Comparison of ENCODE assay signal across 8 cellular contexts in genomic region chr12:123270380-123271181, GRCh38. TPM values are rescaled to one million over a fixed set of nuclear protein-coding genes. Genes with fewer than 3 reads are reported as not detected.
DNase-seq lines count a peak whose midpoint lies in the region; ATAC-seq and TF ChIP-seq lines count a peak whose summit lies in the region.

No MANE protein-coding gene starts in this region.

- H3K9me3 ChIP-seq in fibroblast of lung (ENCODE audit: control insufficient read depth, insufficient read depth, low read depth, low read length) = no peaks in the 10 kb centered on the region

- peak overlapping the region; percentile 100 for H3K4me2 ChIP-seq in fibroblast of lung (ENCODE audit: extremely low read depth, insufficient read depth, low read length)

- intact Hi-C loops in activated CD4-positive, alpha-beta T cell treated with anti-CD3 and anti-CD28 coated beads, Interleukin-2, amount 10 ng/mL, durations not matched to agents 24 days and 14 days (cut with micrococcal nuclease) = loop anchor here (1.0 to 2.0 kb wide), 2 partner anchors 38 to 119 kb away; partner anchors contain the start of genes MPHOSPH9 and MTRFR

- H3K27ac Mint-ChIP-seq in activated CD4-positive, alpha-beta T cell treated with anti-CD3 and anti-CD28 coated beads, Interleukin-2, amount 10 ng/mL, durations not matched to agents 24 days and 14 days = peak overlapping the region; percentile 83
- H3K27ac Mint-ChIP-seq in neural crest cell (ENCODE audit: unreplicated experiment) = peak overlapping the region; percentile 100

- H3K9me3 Mint-ChIP-seq in activated CD4-positive, alpha-beta T cell treated with anti-CD3 and anti-CD28 coated beads, Interleukin-2, amount 10 ng/mL, durations not matched to agents 24 days and 14 days = no peaks in the 10 kb centered on the region
- H3K9me3 Mint-ChIP-seq in neural crest cell = no peaks in the 10 kb centered on the region

- no peaks in the 10 kb centered on the region for H3K27me3 Mint-ChIP-seq in activated CD4-positive, alpha-beta T cell treated with anti-CD3 and anti-CD28 coated beads, Interleukin-2, amount 10 ng/mL, durations not matched to agents 24 days and 14 days
- H3K27me3 Mint-ChIP-seq in neural crest cell (ENCODE audit: low read depth) = peaks cover 16% of the 10 kb centered on the region

- DNase-seq in activated CD4-positive, alpha-beta T cell treated with anti-CD3 and anti-CD28 coated beads, Interleukin-2, amount 10 ng/mL, durations not matched to agents 24 days and 14 days = peak; percentile 73
- DNase-seq in activated CD4-positive, alpha-beta T cell treated with anti-CD3 and anti-CD28 coated beads for 4 hours = no peak
- peak; percentile 32 to 47 for DNase-seq in fibroblast of lung (ENCODE audit: low read depth in 2 of 2)
- peak; percentile 26 for DNase-seq in neural crest cell (ENCODE audit: low read depth, low spot score)
- no peak for DNase-seq in iPS-NIHi11 (ENCODE audit: low spot score)
- DNase-seq in cortex of kidney (lab: John Stamatoyannopoulos, UW) = no peak

- peaks cover 16% of the 10 kb centered on the region for H3K4me1 Mint-ChIP-seq in activated CD4-positive, alpha-beta T cell treated with anti-CD3 and anti-CD28 coated beads, Interleukin-2, amount 10 ng/mL, durations not matched to agents 24 days and 14 days
- peaks cover 40% of the 10 kb centered on the region for H3K4me1 Mint-ChIP-seq in neural crest cell

- H3K9ac ChIP-seq in fibroblast of lung (ENCODE audit: insufficient read depth, low read length) = peak overlapping the region; percentile 82

- peak overlapping the region; percentile 92 for H3K4me3 Mint-ChIP-seq in activated CD4-positive, alpha-beta T cell treated with anti-CD3 and anti-CD28 coated beads, Interleukin-2, amount 10 ng/mL, durations not matched to agents 24 days and 14 days
- peak overlapping the region; percentile 99 for H3K4me3 Mint-ChIP-seq in neural crest cell

- no peaks in the 10 kb centered on the region for H4K20me1 ChIP-seq in fibroblast of lung (ENCODE audit: control insufficient read depth, extremely low read depth, insufficient read depth, low read length)

- no peaks in the 10 kb centered on the region for H3K27me3 ChIP-seq in fibroblast of lung (ENCODE audit: control insufficient read depth, insufficient read depth, low read length)

- H3K36me3 Mint-ChIP-seq in activated CD4-positive, alpha-beta T cell treated with anti-CD3 and anti-CD28 coated beads, Interleukin-2, amount 10 ng/mL, durations not matched to agents 24 days and 14 days (ENCODE audit: low read depth) = peaks cover 2% of the 10 kb centered on the region
- peaks cover 9% of the 10 kb centered on the region for H3K36me3 Mint-ChIP-seq in neural crest cell (ENCODE audit: low read depth)

- ATAC-seq in HG03103 (IDR thresholded peaks at IDR 0.05; ENCODE audit: low read depth, unreplicated experiment) = peak; percentile 6

- TF ChIP-seq CTCF in WI38 (IDR thresholded peaks at IDR 0.05; ENCODE audit: low read depth, low read length) (no peak), fibroblast of lung (conservative IDR thresholded peaks at IDR 0.05 in 1 of 2, IDR thresholded peaks at IDR 0.05 in 1 of 2; ENCODE audit: low read depth in 1 of 2, low read length in 2 of 2) (no peak), neural crest cell (conservative IDR thresholded peaks at IDR 0.05) (no peak)

- peaks cover 9% of the 10 kb centered on the region for H3K4me1 ChIP-seq in fibroblast of lung (ENCODE audit: control insufficient read depth, extremely low read depth, insufficient read depth, low read length)

- H3K4me3 ChIP-seq in WI38 (ENCODE audit: low read depth, low read length) (peak overlapping the region; percentile 82), fibroblast of lung (replicated peaks in 1 of 4; ENCODE audit: control extremely low read depth in 1 of 4, insufficient read depth in 1 of 4, low read depth in 3 of 4, low read length in 4 of 4) (peak overlapping the region; percentile 82 to 92 (median 90))

- H3K79me2 ChIP-seq in fibroblast of lung (ENCODE audit: control insufficient read depth, insufficient read depth, low read length) = peaks cover 48% of the 10 kb centered on the region

- H3K27ac ChIP-seq in fibroblast of lung (ENCODE audit: insufficient read depth, low read length) = peak overlapping the region; percentile 92

- peaks cover 16% of the 10 kb centered on the region for H3K36me3 ChIP-seq in fibroblast of lung (ENCODE audit: control insufficient read depth, insufficient read depth, low read length)

- H2AFZ ChIP-seq in fibroblast of lung (ENCODE audit: low read length) = no peak overlapping the region

RNA-seq across cellular contexts. Expression of gene CDK2AP1, which starts 1.1 kb away (rescaled TPM):
- total RNA-seq in activated CD4-positive, alpha-beta T cell treated with anti-CD3 and anti-CD28 coated beads, Interleukin-2, amount 10 ng/mL, durations not matched to agents 24 days and 14 days = 78.0 and 80.5 TPM in 2 replicates
- total RNA-seq in fibroblast of lung (97.8 and 173 TPM in 2 replicates), neural crest cell (223 and 234 TPM in 2 replicates)
- polyA plus RNA-seq in fibroblast of lung = 450 and 701 TPM in 2 replicates
- polyA plus RNA-seq in fibroblast of lung (2012) = 213 and 353 TPM in 2 replicates
- 83.1 and 133 TPM in 2 replicates for polyA minus RNA-seq in fibroblast of lung (ENCODE audit: low replicate concordance)

RNA-seq across cellular contexts. Expression of gene MTRFR, which starts 37.3 kb away (rescaled TPM):
- total RNA-seq in activated CD4-positive, alpha-beta T cell treated with anti-CD3 and anti-CD28 coated beads, Interleukin-2, amount 10 ng/mL, durations not matched to agents 24 days and 14 days = 30.3 and 30.5 TPM in 2 replicates
- total RNA-seq in fibroblast of lung (10.8 and 17.5 TPM in 2 replicates), neural crest cell (18.8 and 19.0 TPM in 2 replicates)
- polyA plus RNA-seq in fibroblast of lung = 9.5 and 10.4 TPM in 2 replicates
- 15.5 TPM in 2 replicates for polyA plus RNA-seq in fibroblast of lung (2012)
- polyA minus RNA-seq in fibroblast of lung (ENCODE audit: low replicate concordance) = 7.9 and 12.7 TPM in 2 replicates

RNA-seq across cellular contexts. Expression of gene MPHOSPH9, which starts 37.6 kb away (rescaled TPM):
- total RNA-seq in activated CD4-positive, alpha-beta T cell treated with anti-CD3 and anti-CD28 coated beads, Interleukin-2, amount 10 ng/mL, durations not matched to agents 24 days and 14 days = 87.1 and 90.3 TPM in 2 replicates
- 31.6 and 50.5 TPM in 2 replicates for total RNA-seq in fibroblast of lung
- 17.2 and 21.9 TPM in 2 replicates for polyA plus RNA-seq in fibroblast of lung
- 9.3 and 13.3 TPM in 2 replicates for polyA plus RNA-seq in fibroblast of lung (2012)
- polyA minus RNA-seq in fibroblast of lung (ENCODE audit: low replicate concordance) = 3.2 and 11.9 TPM in 2 replicates
- 79.8 and 95.4 TPM in 2 replicates for total RNA-seq in neural crest cell

Comparison
In these comparisons a context has a peak if more than half of its experiments do, and no peak if none do; other contexts are left out.
1. DNase-seq: peak in activated CD4-positive, alpha-beta T cell treated with anti-CD3 and anti-CD28 coated beads, Interleukin-2, amount 10 ng/mL, durations not matched to agents 24 days and 14 days (single experiment), fibroblast of lung (2 of 2) and neural crest cell (single experiment); none in activated CD4-positive, alpha-beta T cell treated with anti-CD3 and anti-CD28 coated beads for 4 hours (0 of 2), iPS-NIHi11 (single experiment) and cortex of kidney (single experiment).